ENCODE assay signal across 20 cellular contexts in genomic region chr3:58668247-58668646, GRCh38. TPM values are rescaled to one million over a fixed set of nuclear protein-coding genes. Genes with fewer than 3 reads are reported as not detected.
DNase-seq lines count a peak whose midpoint lies in the region; ATAC-seq and TF ChIP-seq lines count a peak whose summit lies in the region.
"Had no signal": no experiment of that assay in that cellular context is flagged by ENCODE, and none has a peak within 500 bp of the region (broad histone marks: within the 10 kb centered on the region; RNA-seq: fewer than 3 reads in every experiment).

No MANE protein-coding gene starts in this region.

- H3K36me3 ChIP-seq in lower lobe of right lung (no peaks in the 10 kb centered on the region), rectal smooth muscle tissue (ENCODE audit: control insufficient read depth, insufficient read depth, low read length) (no peaks in the 10 kb centered on the region)
- H3K36me3 ChIP-seq: SJSA1 had no signal

- H3K4me3 ChIP-seq in coronary artery (no peak overlapping the region), lower lobe of right lung (no peak overlapping the region), rectal smooth muscle tissue (ENCODE audit: low read length) (peak overlapping the region; percentile 11)
- H3K4me3 ChIP-seq: K562, SJSA1 had no signal

- TF ChIP-seq CTCF in coronary artery (IDR thresholded peaks at IDR 0.05) (no peak), lower lobe of right lung (IDR thresholded peaks at IDR 0.05) (no peak)

- intact Hi-C loops in lower lobe of right lung (cut with DNase I), result no loop called here

- peak; percentile 23 for DNase-seq in HuH-7.5 (ENCODE audit: low spot score)
- DNase-seq in coronary artery (ENCODE audit: low spot score), result peak; percentile 28
- no peak for DNase-seq in lower lobe of right lung
- no peak for DNase-seq in left lobe of liver (ENCODE audit: low spot score)
- DNase-seq in UCSD-AML1 (lab: John Stamatoyannopoulos, UW; ENCODE audit: unreplicated experiment), result no peak
- DNase-seq in activated CD4-positive, alpha-beta T cell treated with anti-CD3 and anti-CD28 coated beads, Interleukin-2, amount 50 U/mL, for 1 hour, result no peak
- DNase-seq: ACHN; AML-193; CD4-positive, CD25-positive, alpha-beta regulatory T cell; EL; H7; MV-4-11; NCI-H1417 treated with DMSO at 0.1 percent for 48 hours; NCI-H2029; NCI-H2171 treated with DMSO at 0.1 percent for 48 hours; NCI-H446 treated with DMSO at 0.1 percent for 48 hours had no signal

- no peaks in the 10 kb centered on the region for H3K27me3 ChIP-seq in lower lobe of right lung (ENCODE audit: low read depth)
- no peaks in the 10 kb centered on the region for H3K27me3 ChIP-seq in rectal smooth muscle tissue (ENCODE audit: control insufficient read depth, insufficient read depth, low read length)
- H3K27me3 ChIP-seq: SJSA1 had no signal

- H3K27ac ChIP-seq in coronary artery (no peak overlapping the region), lower lobe of right lung (peak overlapping the region; percentile 39), rectal smooth muscle tissue (ENCODE audit: low read depth, low read length) (no peak overlapping the region)
- H3K27ac ChIP-seq: RWPE1, SJSA1 had no signal

- H3K4me1 ChIP-seq in lower lobe of right lung (peaks cover 14% of the 10 kb centered on the region), rectal smooth muscle tissue (ENCODE audit: control insufficient read depth, insufficient read depth, low read length) (no peaks in the 10 kb centered on the region)
- H3K4me1 ChIP-seq: SJSA1 had no signal

- H3K9ac ChIP-seq in rectal smooth muscle tissue (ENCODE audit: low read length), result no peak overlapping the region

- ATAC-seq in lower lobe of right lung (no peak), left lobe of liver (no peak)
- ATAC-seq: K562 had no signal

- H3K9me3 ChIP-seq in lower lobe of right lung, result no peaks in the 10 kb centered on the region
- H3K9me3 ChIP-seq: SJSA1 had no signal

RNA-seq across cellular contexts. Expression of gene FAM3D, which starts 1.7 kb away (rescaled TPM):
- total RNA-seq in lower lobe of right lung (5.8 TPM), left lobe of liver (0.13 TPM)
- total RNA-seq: CD4-positive, CD25-positive, alpha-beta regulatory T cell; H7; K562; SJSA1 had no signal

Comparison
In these comparisons a context has a peak if more than half of its experiments do, and no peak if none do; other contexts are left out.
1. DNase-seq: peak in HuH-7.5 (single experiment) and coronary artery (single experiment); none in lower lobe of right lung (single experiment), left lobe of liver (single experiment), UCSD-AML1 (single experiment) and activated CD4-positive, alpha-beta T cell treated with anti-CD3 and anti-CD28 coated beads, Interleukin-2, amount 50 U/mL, for 1 hour (single experiment).